ENCODE assay signal across 10 cellular contexts in the genomic region with DNA sequence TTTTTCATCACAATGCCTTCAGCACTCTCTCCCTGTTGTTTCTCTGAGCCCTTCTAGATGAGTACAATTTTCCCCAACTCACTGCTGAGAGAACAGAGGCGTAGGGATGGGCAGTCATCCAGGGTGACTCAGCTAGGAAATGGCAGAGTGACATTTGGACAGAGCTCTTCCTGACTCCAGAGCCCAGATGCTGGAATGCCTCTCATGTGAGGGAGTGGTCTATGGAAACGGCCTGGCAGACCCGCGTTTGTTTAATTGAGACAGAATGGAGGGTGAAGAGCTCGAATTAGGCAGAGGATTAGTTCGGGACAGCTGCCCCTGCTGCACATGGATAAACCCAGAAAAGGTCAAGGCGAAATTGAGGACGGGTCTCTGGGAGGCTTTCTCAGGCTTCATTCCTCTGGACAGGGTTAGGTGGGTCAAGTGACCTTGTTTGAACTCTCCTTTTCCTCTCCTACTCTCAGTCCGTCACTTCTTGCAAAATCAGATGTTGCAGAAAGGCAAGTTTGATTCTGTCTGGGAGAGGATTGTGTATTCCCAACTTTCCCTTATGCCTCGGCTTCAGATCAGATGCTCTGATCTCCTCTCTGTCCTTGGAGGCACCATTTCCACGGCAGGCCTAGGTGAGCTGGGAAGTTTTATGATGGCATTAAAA. TPM values are rescaled to one million over a fixed set of nuclear protein-coding genes. Genes with fewer than 3 reads are reported as not detected.
DNase-seq lines count a peak whose midpoint lies in the region; ATAC-seq and TF ChIP-seq lines count a peak whose summit lies in the region.
"Had no signal": no experiment of that assay in that cellular context is flagged by ENCODE, and none has a peak within 500 bp of the region (broad histone marks: within the 10 kb centered on the region; RNA-seq: fewer than 3 reads in every experiment).

No MANE protein-coding gene starts in this region.

- no peak overlapping the region for H3K4me3 ChIP-seq in A673 (ENCODE audit: low read depth, low read length, poor library complexity, severe bottlenecking)
- H3K4me3 ChIP-seq in dorsolateral prefrontal cortex = no peak overlapping the region
- no peak overlapping the region for H3K4me3 ChIP-seq in lung
- no peak overlapping the region for H3K4me3 ChIP-seq in Karpas-422 (ENCODE audit: low read length)

- no peaks in the 10 kb centered on the region for H3K79me2 ChIP-seq in Karpas-422 (ENCODE audit: low read length)

- H4K20me1 ChIP-seq in Karpas-422 (ENCODE audit: insufficient read depth, low read depth, low read length) = no peaks in the 10 kb centered on the region

- no peaks in the 10 kb centered on the region for H3K27me3 ChIP-seq in A673 (replicated peaks; ENCODE audit: insufficient read depth, low read depth, low read length, poor library complexity)
- H3K27me3 ChIP-seq in dorsolateral prefrontal cortex = no peaks in the 10 kb centered on the region
- H3K27me3 ChIP-seq in lung (ENCODE audit: control insufficient read depth, insufficient read depth) = no peaks in the 10 kb centered on the region
- H3K27me3 ChIP-seq in Karpas-422 (ENCODE audit: low read length) = no peaks in the 10 kb centered on the region

- no peaks in the 10 kb centered on the region for H3K9me2 ChIP-seq in Karpas-422 (replicated peaks; ENCODE audit: insufficient read depth, low read length)

- POLR2A ChIA-PET in A673 (lab: Charles Lee; ENCODE audit: low non-redundant PET) = no interaction called here
- POLR2A ChIA-PET in HEK293T (lab: Yijun Ruan, JAX) = interaction anchor here (0.7 kb wide), 1 partner anchor 240 kb away, joined by 4 read pairs; no protein-coding TSS in a partner anchor

- TF ChIP-seq CTCF in A673 (conservative IDR thresholded peaks at IDR 0.05; ENCODE audit: low read depth, low read length) (no peak), dorsolateral prefrontal cortex (IDR thresholded peaks at IDR 0.05 in 54 of 56, conservative IDR thresholded peaks at IDR 0.05 in 2 of 56; ENCODE audit: low read depth in 1 of 56, partially characterized antibody in 56 of 56) (no peak), lung (IDR thresholded peaks at IDR 0.05; ENCODE audit: control extremely low read depth, extremely low read depth) (no peak)

- H3K4me1 ChIP-seq in A673 (ENCODE audit: insufficient read depth, low read length, poor library complexity, severe bottlenecking) (peaks cover 45% of the 10 kb centered on the region), lung (ENCODE audit: control insufficient read depth in 2 of 2, insufficient read depth in 2 of 2, low read length in 2 of 2) (peaks cover 3 to 7% of the 10 kb centered on the region in 2 donors), Karpas-422 (ENCODE audit: low read length) (no peaks in the 10 kb centered on the region)

- H2AFZ ChIP-seq in Karpas-422 (ENCODE audit: low read length) = no peak overlapping the region

- ATAC-seq in lung (ENCODE audit: insufficient read depth, low FRiP score) (peak; percentile 51), GM18498 (IDR thresholded peaks at IDR 0.05; ENCODE audit: unreplicated experiment) (no peak)

- H3K9me3 ChIP-seq in A673 (ENCODE audit: low read depth, low read length, poor library complexity, severe bottlenecking) (no peaks in the 10 kb centered on the region), lung (ENCODE audit: control insufficient read depth in 2 of 2, insufficient read depth in 1 of 2, low read length in 1 of 2) (peaks cover 0 to 4% of the 10 kb centered on the region in 2 donors), Karpas-422 (ENCODE audit: low read length) (no peaks in the 10 kb centered on the region)

- 36 to 48% methylated on average over 11 of the region's 11 CpGs for WGBS in lung, 2 donors

- DNase-seq in A673 (ENCODE audit: low spot score) = peak; percentile 82
- peak; percentile 22 for DNase-seq in NCI-H2171 (lab: John Stamatoyannopoulos, UW)
- peak in 6 of 10 donors; percentile 41 to 75 (median 59) for DNase-seq in dorsolateral prefrontal cortex
- peak; percentile 67 for DNase-seq in lung (ENCODE audit: low spot score)
- DNase-seq in T-helper 1 cell = no peak
- DNase-seq in Karpas-422 = no peak
- no peak for DNase-seq in HEK293T (ENCODE audit: extremely low spot score)
- DNase-seq: DND-41 had no signal

- CTCF ChIA-PET in A673 (lab: Charles Lee) = interaction anchor here (0.9 kb wide), 1 partner anchor 72 kb away, joined by 3 read pairs; no protein-coding TSS in a partner anchor
- CTCF ChIA-PET in HEK293T (lab: Yijun Ruan, JAX) = interaction anchor here (0.5 kb wide), 1 partner anchor 746 kb away, joined by 4 read pairs; no protein-coding TSS in a partner anchor

- intact Hi-C loops in A673 (cut with micrococcal nuclease; ENCODE audit: unreplicated experiment) = no loop called here
- intact Hi-C loops in dorsolateral prefrontal cortex (cut with DNase I) = no loop called here

- H3K27ac ChIP-seq in A673 (ENCODE audit: low read depth, low read length, poor library complexity, severe bottlenecking) (no peak overlapping the region), dorsolateral prefrontal cortex (peak overlapping the region in 5 of 59 donors; percentile 24 to 42 (median 36)), lung (ENCODE audit: low read depth in 1 of 2, low read length in 1 of 2) (peak overlapping the region in 1 of 2 donors; percentile 72), Karpas-422 (ENCODE audit: low read length) (no peak overlapping the region)
- H3K27ac ChIP-seq: epithelial cell of prostate had no signal

- no peaks in the 10 kb centered on the region for H3K36me3 ChIP-seq in A673 (ENCODE audit: insufficient read depth, low read length, poor library complexity, severe bottlenecking)
- H3K36me3 ChIP-seq in lung (ENCODE audit: control insufficient read depth in 2 of 2, insufficient read depth in 2 of 2, low read length in 2 of 2) = no peaks in the 10 kb centered on the region
- H3K36me3 ChIP-seq in Karpas-422 (ENCODE audit: insufficient read depth, low read length) = no peaks in the 10 kb centered on the region

- no peak overlapping the region for H3K9ac ChIP-seq in Karpas-422 (ENCODE audit: low read length)

- BruUV-seq in A673 (replicated peaks; lab: Mats Ljungman, UMichigan) = no TSS peak

- no peak overlapping the region for H3K4me2 ChIP-seq in Karpas-422 (ENCODE audit: low read depth, low read length, poor library complexity, severe bottlenecking)

TF ChIP-seq in HEK293T, 16 proteins besides CTCF, POLR2A, EP300 and RAD21:
- TF ChIP-seq HDGF (IDR thresholded peaks at IDR 0.05; ENCODE audit: borderline replicate concordance) (no peak), FOXM1 (IDR thresholded peaks at IDR 0.05; ENCODE audit: borderline replicate concordance) (no peak), ELF4 (IDR thresholded peaks at IDR 0.05) (no peak), LEF1 (IDR thresholded peaks at IDR 0.05; ENCODE audit: borderline replicate concordance) (no peak), L3MBTL2 (conservative IDR thresholded peaks at IDR 0.05) (no peak), TARDBP (IDR thresholded peaks at IDR 0.05) (no peak), BHLHE40 (IDR thresholded peaks at IDR 0.05; ENCODE audit: borderline replicate concordance) (no peak), FOXK2 (IDR thresholded peaks at IDR 0.05) (no peak), ARNT (IDR thresholded peaks at IDR 0.05) (no peak), SUZ12 (IDR thresholded peaks at IDR 0.05) (no peak), ZNF384 (IDR thresholded peaks at IDR 0.05) (no peak), CTBP1 (IDR thresholded peaks at IDR 0.05; ENCODE audit: borderline replicate concordance) (no peak), SP1 (IDR thresholded peaks at IDR 0.05) (no peak), FOXA1 (IDR thresholded peaks at IDR 0.05) (no peak), NFRKB (IDR thresholded peaks at IDR 0.05) (no peak)
- TF ChIP-seq, protein P1, sequence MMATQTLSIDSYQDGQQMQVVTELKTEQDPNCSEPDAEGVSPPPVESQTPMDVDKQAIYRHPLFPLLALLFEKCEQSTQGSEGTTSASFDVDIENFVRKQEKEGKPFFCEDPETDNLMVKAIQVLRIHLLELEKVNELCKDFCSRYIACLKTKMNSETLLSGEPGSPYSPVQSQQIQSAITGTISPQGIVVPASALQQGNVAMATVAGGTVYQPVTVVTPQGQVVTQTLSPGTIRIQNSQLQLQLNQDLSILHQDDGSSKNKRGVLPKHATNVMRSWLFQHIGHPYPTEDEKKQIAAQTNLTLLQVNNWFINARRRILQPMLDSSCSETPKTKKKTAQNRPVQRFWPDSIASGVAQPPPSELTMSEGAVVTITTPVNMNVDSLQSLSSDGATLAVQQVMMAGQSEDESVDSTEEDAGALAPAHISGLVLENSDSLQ (IDR thresholded peaks at IDR 0.05) = no peak

RNA-seq across cellular contexts. Expression of a gene that starts 7.6 kb away (rescaled TPM):
- total RNA-seq in A673 (2021) (39.0 and 46.7 TPM in 2 replicates), dorsolateral prefrontal cortex (10 to 100 TPM; 10.2 to 63.3 (median 24.8) TPM), lung (10 to 100 TPM; 26.6 to 35.1 TPM)
- polyA plus RNA-seq in lung = 10 to 100 TPM; 29.8 to 41.3 TPM
- total RNA-seq in Karpas-422 (2014; rRNA removed; shearing (Covaris generic); ENCODE audit: low replicate concordance) = 0.34 and 0.47 TPM in 2 replicates

Comparison
In these comparisons a context has a peak if more than half of its experiments do, and no peak if none do; other contexts are left out.
1. DNase-seq: peak in A673 (single experiment), NCI-H2171 (single experiment), dorsolateral prefrontal cortex (6 of 10) and lung (single experiment); none in T-helper 1 cell (0 of 5), Karpas-422 (single experiment) and HEK293T (single experiment).